ENCODE assay signal across 8 cellular contexts in genomic region chr10:103772096-103772845, GRCh38.
DNase-seq lines count a peak whose midpoint lies in the region; ATAC-seq and TF ChIP-seq lines count a peak whose summit lies in the region.

No MANE protein-coding gene starts in this region.

- H3K4me3 ChIP-seq in HUES6 (ENCODE audit: low read depth, low read length) (peak overlapping the region; percentile 67), iPS-15b (ENCODE audit: low read depth, low read length) (peak overlapping the region; percentile 85), skin epidermis (peak overlapping the region; percentile 12 to 43 (median 34))

- H3K4me1 ChIP-seq in HUES6 (ENCODE audit: control insufficient read depth, insufficient read depth, low read length) (peaks cover 29% of the 10 kb centered on the region), iPS-15b (ENCODE audit: control insufficient read depth, insufficient read depth, low read length) (peaks cover 5% of the 10 kb centered on the region)

- TF ChIP-seq CTCF in brain (conservative IDR thresholded peaks at IDR 0.05), result no peak

- H3K9me3 Mint-ChIP-seq in T-helper 2 cell treated with Interferon-gamma antibody and Interleukin-4, amounts not matched to agents 5 μg/mL and 100 μg/mL, for 36 hours, result no peaks in the 10 kb centered on the region
- H3K9me3 Mint-ChIP-seq in brain, result peaks cover 0 to 11% (median 10%) of the 10 kb centered on the region in 5 experiments

- H3K36me3 Mint-ChIP-seq in T-helper 2 cell treated with Interferon-gamma antibody and Interleukin-4, amounts not matched to agents 5 μg/mL and 100 μg/mL, for 36 hours (ENCODE audit: low read depth), result no peaks in the 10 kb centered on the region
- peaks cover 24% of the 10 kb centered on the region for H3K36me3 Mint-ChIP-seq in brain

- peak overlapping the region; percentile 86 for H3K4me3 Mint-ChIP-seq in T-helper 2 cell treated with Interferon-gamma antibody and Interleukin-4, amounts not matched to agents 5 μg/mL and 100 μg/mL, for 36 hours
- H3K4me3 Mint-ChIP-seq in brain, result peak overlapping the region; percentile 68 to 80 (median 79)

- in situ Hi-C loops in Caki2 (cut with HindIII; ENCODE audit: low pct_unique_long_range_greater_than_20kb, low sequenced_read_pairs), result no loop called here

- H3K27ac Mint-ChIP-seq in T-helper 2 cell treated with Interferon-gamma antibody and Interleukin-4, amounts not matched to agents 5 μg/mL and 100 μg/mL, for 36 hours, result peak overlapping the region; percentile 89
- peak overlapping the region in 4 of 5 experiments; percentile 69 to 95 (median 87) for H3K27ac Mint-ChIP-seq in brain

- peaks cover 22% of the 10 kb centered on the region for H3K4me1 Mint-ChIP-seq in T-helper 2 cell treated with Interferon-gamma antibody and Interleukin-4, amounts not matched to agents 5 μg/mL and 100 μg/mL, for 36 hours (ENCODE audit: low read depth)
- peaks cover 38% of the 10 kb centered on the region for H3K4me1 Mint-ChIP-seq in brain

- H3K9ac ChIP-seq in HUES6 (ENCODE audit: low read length) (peak overlapping the region; percentile 74), iPS-15b (ENCODE audit: low read depth, low read length) (peak overlapping the region; percentile 54)

- H3K27ac ChIP-seq in HUES6 (ENCODE audit: low read depth, low read length) (no peak overlapping the region), skin epidermis (peak overlapping the region in 20 of 21 experiments; percentile 51 to 93 (median 81))

- DNase-seq in Caki2 (ENCODE audit: low read depth) (peak; percentile 37), NCI-H1930 (lab: John Stamatoyannopoulos, UW) (no peak)
- DNase-seq in T-helper 2 cell treated with Interferon-gamma antibody and Interleukin-4, amounts not matched to agents 5 μg/mL and 100 μg/mL, for 36 hours (ENCODE audit: low spot score), result peak; percentile 56

- H3K36me3 ChIP-seq in HUES6 (ENCODE audit: control insufficient read depth, insufficient read depth, low read length) (no peaks in the 10 kb centered on the region), iPS-15b (ENCODE audit: control insufficient read depth, insufficient read depth, low read length) (no peaks in the 10 kb centered on the region)

- H3K27me3 ChIP-seq in HUES6 (ENCODE audit: control insufficient read depth, insufficient read depth, low read length) (no peaks in the 10 kb centered on the region), iPS-15b (ENCODE audit: control insufficient read depth, insufficient read depth, low read length) (no peaks in the 10 kb centered on the region)

- H3K9me3 ChIP-seq in HUES6 (ENCODE audit: control insufficient read depth, insufficient read depth, low read depth, low read length) (no peaks in the 10 kb centered on the region), iPS-15b (ENCODE audit: control insufficient read depth, insufficient read depth, low read length) (no peaks in the 10 kb centered on the region)

- peaks cover 15% of the 10 kb centered on the region for H3K27me3 Mint-ChIP-seq in T-helper 2 cell treated with Interferon-gamma antibody and Interleukin-4, amounts not matched to agents 5 μg/mL and 100 μg/mL, for 36 hours (ENCODE audit: low read depth)
- H3K27me3 Mint-ChIP-seq in brain, result no peaks in the 10 kb centered on the region

- ATAC-seq in GM21360 (IDR thresholded peaks at IDR 0.05; ENCODE audit: unreplicated experiment), result peak; percentile 65

Comparison
In these comparisons a context has a peak if more than half of its experiments do, and no peak if none do; other contexts are left out.
1. DNase-seq: peak in Caki2 (single experiment) and T-helper 2 cell treated with Interferon-gamma antibody and Interleukin-4, amounts not matched to agents 5 μg/mL and 100 μg/mL, for 36 hours (single experiment); none in NCI-H1930 (0 of 2).
2. H3K4me3 ChIP-seq: peak in every context shown above with its lines; median percentile 85 in iPS-15b; 67 in HUES6; 34 in skin epidermis.